In the genomic region with DNA sequence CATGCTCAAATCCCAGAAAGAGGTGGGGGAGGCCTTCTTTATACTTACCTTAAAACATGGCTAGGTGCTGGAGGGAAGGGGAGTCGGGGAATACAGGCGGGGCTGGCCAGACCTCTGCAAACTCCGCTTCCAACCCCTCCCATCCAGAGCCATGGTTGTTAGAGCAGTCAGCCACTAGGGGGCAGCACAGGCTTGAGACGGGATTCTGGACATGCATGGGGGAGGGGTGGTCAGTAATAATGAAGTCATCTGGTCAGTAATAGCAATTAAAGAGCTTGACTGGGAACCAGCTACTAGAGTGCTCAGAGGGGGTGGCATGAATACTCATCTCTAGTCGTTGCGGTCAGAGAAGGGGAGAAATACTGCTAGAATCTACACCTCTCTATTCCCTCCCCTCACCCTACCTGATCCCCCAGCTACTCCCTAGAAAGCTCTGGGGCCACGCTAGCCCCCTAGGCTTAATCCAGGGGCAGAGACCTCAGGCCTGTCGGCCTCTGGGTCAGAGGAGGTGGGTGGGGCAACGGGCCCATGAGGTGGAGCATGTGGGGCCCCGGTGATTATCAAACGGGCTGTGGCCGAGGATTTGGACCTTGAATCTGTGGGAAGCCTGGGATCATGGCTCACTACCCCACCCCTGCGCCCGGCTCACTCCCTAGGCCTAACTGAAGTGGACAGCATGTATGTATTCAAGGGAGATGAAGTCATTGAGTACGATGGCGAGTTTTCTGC, we compare ENCODE assay signal across 8 cellular contexts. TPM values are rescaled to one million over a fixed set of nuclear protein-coding genes. Genes with fewer than 3 reads are reported as not detected.
A peak's percentile ranks its signal among the peaks of the same experiment; 100 is the strongest.
DNase-seq lines count a peak whose midpoint lies in the region; ATAC-seq, FAIRE-seq and TF ChIP-seq lines count a peak whose summit lies in the region.

No MANE protein-coding gene starts in this region.

- ATAC-seq in HG02678 (IDR thresholded peaks at IDR 0.05; ENCODE audit: unreplicated experiment) = peak; percentile 60

- TF ChIP-seq POLR2A in breast epithelium (IDR thresholded peaks at IDR 0.05) = no peak

- H3K4me1 ChIP-seq in breast epithelium = peaks cover 0 to 6% of the 10 kb centered on the region in 2 donors
- no peaks in the 10 kb centered on the region for H3K4me1 ChIP-seq in small intestine (ENCODE audit: control insufficient read depth in 2 of 2, insufficient read depth in 1 of 2, low read depth in 1 of 2, low read length in 1 of 2)

- FAIRE-seq in small intestine (lab: Jason Lieb, UNC) = no peak

- H3K36me3 Mint-ChIP-seq in immature natural killer cell = no peaks in the 10 kb centered on the region

- H3K9me3 ChIP-seq in WERI-Rb-1 (ENCODE audit: severe bottlenecking) (no peaks in the 10 kb centered on the region), breast epithelium (no peaks in the 10 kb centered on the region), small intestine (ENCODE audit: control insufficient read depth, low read depth) (no peaks in the 10 kb centered on the region)

- H3K27me3 Mint-ChIP-seq in immature natural killer cell (ENCODE audit: low read depth in 3 of 3) = peaks cover 0 to 5% (median 3%) of the 10 kb centered on the region in 3 donors

- no peaks in the 10 kb centered on the region for H3K27me3 ChIP-seq in WERI-Rb-1 (ENCODE audit: insufficient read depth, low read depth, severe bottlenecking)
- no peaks in the 10 kb centered on the region for H3K27me3 ChIP-seq in breast epithelium
- no peaks in the 10 kb centered on the region for H3K27me3 ChIP-seq in small intestine (ENCODE audit: control insufficient read depth in 2 of 2, insufficient read depth in 2 of 2, low read length in 2 of 2)

- no peak overlapping the region for H3K27ac Mint-ChIP-seq in immature natural killer cell

- intact Hi-C loops in breast epithelium (cut with DNase I; ENCODE audit: low total_unique reads) = loop anchor here (10.0 kb wide), 1 partner anchor 258 kb away; no protein-coding TSS in a partner anchor

- DNase-seq in DMS114 treated with DMSO at 0.1 percent for 48 hours (lab: John Stamatoyannopoulos, UW; ENCODE audit: unreplicated experiment) (peak; percentile 89), NCI-H2171 treated with DMSO at 0.1 percent for 48 hours (lab: John Stamatoyannopoulos, UW) (peak; percentile 58), WERI-Rb-1 (peak; percentile 98), breast epithelium (ENCODE audit: low spot score in 2 of 2) (peak; percentile 76 to 86), immature natural killer cell (peak; percentile 71 to 75 (median 74)), small intestine (peak; percentile 86), cortex of kidney (lab: John Stamatoyannopoulos, UW) (no peak)

- H3K27ac ChIP-seq in WERI-Rb-1 (peak overlapping the region; percentile 83), breast epithelium (no peak overlapping the region), small intestine (ENCODE audit: low read depth in 1 of 2, low read length in 1 of 2) (no peak overlapping the region)

- WGBS in small intestine, 3 donors = 9 to 29% (median 17%) methylated on average over 16 of the region's 16 CpGs

- H3K4me3 Mint-ChIP-seq in immature natural killer cell = no peak overlapping the region

- peak overlapping the region; percentile 23 for H3K4me3 ChIP-seq in WERI-Rb-1 (ENCODE audit: low read depth, low read length)
- H3K4me3 ChIP-seq in breast epithelium = no peak overlapping the region
- H3K4me3 ChIP-seq in small intestine (ENCODE audit: low read depth in 1 of 2, low read length in 2 of 2) = no peak overlapping the region

- TF ChIP-seq CTCF in WERI-Rb-1 (IDR thresholded peaks at IDR 0.05; ENCODE audit: low read depth, low read length) = peak; percentile 97
- peak; percentile 97 to 98 (median 97) for TF ChIP-seq CTCF in breast epithelium (IDR thresholded peaks at IDR 0.05)

- no peaks in the 10 kb centered on the region for H3K9me3 Mint-ChIP-seq in immature natural killer cell

- H3K36me3 ChIP-seq in WERI-Rb-1 (no peaks in the 10 kb centered on the region), breast epithelium (no peaks in the 10 kb centered on the region), small intestine (ENCODE audit: control insufficient read depth in 2 of 2, insufficient read depth in 2 of 2, low read length in 2 of 2) (no peaks in the 10 kb centered on the region)

- no peaks in the 10 kb centered on the region for H3K4me1 Mint-ChIP-seq in immature natural killer cell

RNA-seq across cellular contexts. Expression of gene CASQ1, which starts 2.9 kb away (rescaled TPM):
- under 1 TPM in 1 of 3 donors, not detected in 2; 0.59 TPM for total RNA-seq in breast epithelium
- polyA plus RNA-seq in immature natural killer cell (not detected), small intestine (under 1 TPM; 0.45 to 0.66 (median 0.54) TPM)

RNA-seq across cellular contexts. Expression of gene PEA15, which starts 11.9 kb away (rescaled TPM):
- total RNA-seq in breast epithelium = 100 to 1,000 TPM in 2 of 3 donors, 10 to 100 TPM in 1; 69.8 to 128 (median 127) TPM
- polyA plus RNA-seq in immature natural killer cell (10 to 100 TPM; 12.8 to 14.2 (median 13.2) TPM), small intestine (100 to 1,000 TPM in 1 of 3 donors, 10 to 100 TPM in 2; 15.2 to 116 (median 54.3) TPM)

RNA-seq across cellular contexts. Expression of gene ATP1A4, which starts 41.9 kb away (rescaled TPM):
- 1 to 10 TPM in 1 of 3 donors, not detected in 2; 4.5 TPM for total RNA-seq in breast epithelium
- polyA plus RNA-seq in immature natural killer cell (not detected), small intestine (under 1 TPM in 1 of 3 donors, not detected in 2; 0.12 TPM)
